In the genomic region with DNA sequence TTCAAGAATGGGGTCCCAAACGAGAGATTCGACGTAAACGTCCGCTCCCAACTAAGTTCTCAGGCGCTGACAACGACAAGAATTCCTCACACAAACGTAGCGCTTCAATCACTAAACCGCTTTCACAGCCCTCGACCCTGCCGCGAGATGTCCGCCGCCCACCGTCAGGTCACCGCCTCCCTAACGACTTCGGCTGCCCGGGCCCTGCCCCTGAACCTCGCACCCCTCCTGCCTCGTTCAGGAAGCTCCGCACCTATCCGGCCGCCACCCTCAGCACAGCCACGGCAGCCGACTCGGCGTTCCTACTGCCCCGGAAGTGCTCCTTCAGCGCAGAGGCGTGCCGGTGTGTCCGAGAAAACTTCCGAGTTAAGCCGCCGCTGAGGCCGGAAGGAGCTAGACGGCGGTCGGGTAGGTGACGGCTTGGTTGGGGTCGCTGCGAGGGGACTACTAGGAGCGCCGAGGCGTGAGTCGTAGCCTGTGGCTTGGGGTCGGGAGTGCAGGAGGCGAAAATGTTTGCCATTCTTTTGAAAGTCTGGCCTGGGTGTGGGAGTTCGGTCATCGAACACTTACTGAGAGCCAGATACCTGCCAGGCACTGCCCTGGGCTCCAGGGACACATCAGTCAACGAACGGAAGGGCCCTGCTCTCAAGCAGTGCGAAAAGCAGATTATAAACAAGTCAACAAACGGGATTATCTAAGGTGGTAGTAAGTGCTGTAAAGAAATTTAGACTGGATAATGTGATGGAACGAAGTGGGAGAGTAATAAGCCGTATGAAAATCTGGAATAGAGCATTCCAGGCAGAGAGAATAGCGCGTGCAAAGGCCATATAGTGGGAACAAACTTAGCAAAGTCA, we compare ENCODE assay signal across 1 cellular context.
TF ChIP-seq lines count a peak whose summit lies in the region.

A gene (minus strand): TSS at position 307 of the 854 bp plus-strand sequence. CDS start 3,957 bp downstream, outside the sequence.
A gene (plus strand): TSS at position 364 of the 854 bp plus-strand sequence. CDS start 10,756 bp downstream, outside the sequence.

TF ChIP-seq in H1, 55 proteins besides CTCF, POLR2A, EP300 and RAD21 (continued from another document):
- TF ChIP-seq RNF2 (IDR thresholded peaks at IDR 0.05; ENCODE audit: borderline replicate concordance, low read depth, low read length, missing control alignments, poor library complexity, severe bottlenecking): no peak
